Comparison of ENCODE assay signal across 22 cellular contexts in the genomic region with DNA sequence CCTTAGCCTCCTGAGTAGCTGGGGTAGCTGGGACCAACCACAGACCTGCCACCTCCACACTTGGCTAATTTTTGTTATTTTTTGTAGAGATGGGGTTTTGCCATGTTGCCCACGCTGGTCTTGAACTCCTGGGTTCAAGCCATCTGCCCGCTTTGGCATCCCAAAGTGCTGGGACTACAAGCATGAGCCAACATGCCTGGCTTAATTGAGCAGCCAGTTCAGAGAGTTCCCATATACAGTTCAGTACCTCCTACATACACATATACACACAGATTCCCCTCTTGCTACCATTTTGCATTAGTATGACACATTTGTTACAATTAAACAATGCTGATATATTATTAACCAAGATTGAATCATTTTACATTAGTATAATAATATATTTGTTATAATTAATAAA. TPM values are rescaled to one million over a fixed set of nuclear protein-coding genes. Genes with fewer than 3 reads are reported as not detected.
"Had no signal": no experiment of that assay in that cellular context is flagged by ENCODE, and none has a peak within 500 bp of the region (broad histone marks: within the 10 kb centered on the region; RNA-seq: fewer than 3 reads in every experiment).

No MANE protein-coding gene starts in this region.

- H3K4me3 ChIP-seq: esophagus muscularis mucosa, gastroesophageal sphincter, heart left ventricle, left lung, mucosa of descending colon, sigmoid colon had no signal

- H3K27me3 Mint-ChIP-seq: activated naive CD8-positive, alpha-beta T cell treated with anti-CD3 and anti-CD28 coated beads, Interleukin-2, amount 50 U/mL, for 24 hours; naive B cell; stimulated activated memory B cell treated with anti-CD40 and anti-IgM and Interleukin-4, amounts not matched to agents 10 μg/mL and 1 μg/mL and 100 μg/mL, for 72 hours; T-helper 17 cell had no signal

- DNase-seq: activated CD4-positive, CD25-positive, alpha-beta regulatory T cell treated with anti-CD3 and anti-CD28 coated beads, Interleukin-2, amount 50 U/mL, for 72 hours; activated CD8-positive, alpha-beta memory T cell treated with anti-CD3 and anti-CD28 coated beads for 24 hours; activated CD8-positive, alpha-beta memory T cell treated with anti-CD3 and anti-CD28 coated beads, Interleukin-2, amount 50 U/mL, for 48 hours; activated effector memory CD4-positive, alpha-beta T cell treated with Interleukin-2 at 50 U/mL for 16 hours; activated naive CD4-positive, alpha-beta T cell treated with anti-CD3 and anti-CD28 coated beads, Interleukin-2, amount 10 ng/mL, durations not matched to agents 7 days and 5 days; activated naive CD8-positive, alpha-beta T cell treated with anti-CD3 and anti-CD28 coated beads, Interleukin-2, amount 50 U/mL, for 24 hours; activated T-cell treated with anti-CD3 and anti-CD28 coated beads, Interleukin-2, amount 50 U/mL, for 48 hours; anterior cingulate cortex; cerebellar nuclear complex; effector CD4-positive, alpha-beta T cell; left lung; mucosa of descending colon; naive B cell; sigmoid colon; stimulated activated CD4-positive, alpha-beta T cell treated with anti-CD3 and anti-CD28 coated beads, Interleukin-4, amount 100 ng/mL, for 4 hours; T-helper 17 cell had no signal

- H3K9me3 ChIP-seq: esophagus muscularis mucosa, gastroesophageal sphincter, heart left ventricle, left lung, mucosa of descending colon, sigmoid colon had no signal

- H3K4me1 ChIP-seq: parathyroid adenoma had no signal

- H3K27me3 ChIP-seq: esophagus muscularis mucosa, gastroesophageal sphincter, heart left ventricle, left lung, sigmoid colon had no signal

- H3K27ac ChIP-seq: esophagus muscularis mucosa, gastroesophageal sphincter, left lung, parathyroid adenoma, sigmoid colon, VCaP had no signal

- H3K4me3 Mint-ChIP-seq: activated naive CD4-positive, alpha-beta T cell treated with anti-CD3 and anti-CD28 coated beads, Interleukin-2, amount 10 ng/mL, durations not matched to agents 7 days and 5 days; activated naive CD8-positive, alpha-beta T cell treated with anti-CD3 and anti-CD28 coated beads, Interleukin-2, amount 50 U/mL, for 24 hours; stimulated activated memory B cell treated with anti-CD40 and anti-IgM and Interleukin-4, amounts not matched to agents 10 μg/mL and 1 μg/mL and 100 μg/mL, for 72 hours; T-helper 17 cell had no signal

- H3K9me3 Mint-ChIP-seq: activated naive CD4-positive, alpha-beta T cell treated with anti-CD3 and anti-CD28 coated beads, Interleukin-2, amount 10 ng/mL, durations not matched to agents 7 days and 5 days; activated naive CD8-positive, alpha-beta T cell treated with anti-CD3 and anti-CD28 coated beads, Interleukin-2, amount 50 U/mL, for 24 hours; naive B cell; stimulated activated memory B cell treated with anti-CD40 and anti-IgM and Interleukin-4, amounts not matched to agents 10 μg/mL and 1 μg/mL and 100 μg/mL, for 72 hours had no signal

- ATAC-seq: activated naive CD8-positive, alpha-beta T cell treated with anti-CD3 and anti-CD28 coated beads, Interleukin-2, amount 50 U/mL, for 24 hours; gastroesophageal sphincter; heart left ventricle; left lung; mucosa of descending colon; stimulated activated memory B cell treated with anti-CD40 and anti-IgM and Interleukin-4, amounts not matched to agents 10 μg/mL and 1 μg/mL and 100 μg/mL, for 72 hours; T-helper 17 cell had no signal

- H3K27ac Mint-ChIP-seq: activated naive CD4-positive, alpha-beta T cell treated with anti-CD3 and anti-CD28 coated beads, Interleukin-2, amount 10 ng/mL, durations not matched to agents 7 days and 5 days; activated naive CD8-positive, alpha-beta T cell treated with anti-CD3 and anti-CD28 coated beads, Interleukin-2, amount 50 U/mL, for 24 hours had no signal

RNA-seq across cellular contexts. Expression of a gene that starts 39.0 kb away (rescaled TPM):
- total RNA-seq: T-helper 17 cell had no signal
